In genomic region chr2:199911052-199911876, GRCh38 we compare ENCODE assay signal across 8 cellular contexts.
DNase-seq lines count a peak whose midpoint lies in the region; ATAC-seq and TF ChIP-seq lines count a peak whose summit lies in the region.

Gene C2orf69, plus strand, starts transcription at chr2:199911293. Its CDS starts 146 bp downstream, at chr2:199911439.

- in situ Hi-C loops in GM18951 (cut with MboI; ENCODE audit: low sequenced_read_pairs, unreplicated experiment) = no loop called here

- peak; percentile 95 for TF ChIP-seq POLR2A in GM18951 (IDR thresholded peaks at IDR 0.05; ENCODE audit: extremely low read depth, insufficient read depth, insufficient read length)

- ATAC-seq in HG03196 (IDR thresholded peaks at IDR 0.05; ENCODE audit: unreplicated experiment) = peak; percentile 90

- peak; percentile 98 for DNase-seq in AG08395 (ENCODE audit: low spot score)
- DNase-seq in NCI-H345 (lab: John Stamatoyannopoulos, UW) = peak; percentile 97
- peak; percentile 60 to 74 (median 72) for DNase-seq in activated CD4-positive, CD25-positive, alpha-beta regulatory T cell (lab: John Stamatoyannopoulos, UW)
- peak; percentile 85 for DNase-seq in central memory CD4-positive, alpha-beta T cell
- peak; percentile 98 for DNase-seq in iris pigment epithelial cell (ENCODE audit: low read depth)
- DNase-seq in stimulated activated CD4-positive, alpha-beta T cell treated with anti-CD3 and anti-CD28 coated beads, Interleukin-12 subunit alpha, Interleukin-12 subunit beta, amount 100 ng/mL, for 24 hours (ENCODE audit: low read depth in 2 of 2) = peak; percentile 91 to 96

Comparison
In these comparisons a context has a peak if more than half of its experiments do, and no peak if none do; other contexts are left out.
1. Peak in every context shown above with its lines: DNase-seq and ATAC-seq.